ENCODE assay signal across 28 cellular contexts in genomic region chr12:86373813-86374212, GRCh38.
"Had no signal": no experiment of that assay in that cellular context is flagged by ENCODE, and none has a peak within 500 bp of the region (broad histone marks: within the 10 kb centered on the region; RNA-seq: fewer than 3 reads in every experiment).

No MANE protein-coding gene starts in this region.

- H3K4me1 ChIP-seq: esophagus muscularis mucosa, foreskin keratinocyte, gastrocnemius medialis, heart left ventricle had no signal

- H3K9me3 ChIP-seq: esophagus muscularis mucosa, gastrocnemius medialis, heart left ventricle had no signal

- DNase-seq: activated B cell treated with CpG ODN at 0.5 μM for 24 hours; activated CD4-positive, alpha-beta T cell treated with anti-CD3 and anti-CD28 coated beads for 48 hours; activated CD4-positive, alpha-beta T cell treated with anti-CD3 and anti-CD28 coated beads, Interleukin-2, amount 50 U/mL, for 1 hour; activated CD4-positive, alpha-beta T cell treated with anti-CD3 and anti-CD28 coated beads, Interleukin-2, amount 50 U/mL, for 48 hours; activated CD8-positive, alpha-beta memory T cell treated with anti-CD3 and anti-CD28 coated beads for 24 hours; activated CD8-positive, alpha-beta T cell treated with anti-CD3 and anti-CD28 coated beads for 36 hours; activated effector memory CD4-positive, alpha-beta T cell treated with Interleukin-2 at 50 U/mL for 16 hours; activated gamma-delta T cell treated with Interleukin-2 at 50 U/mL for 16 hours; activated naive CD4-positive, alpha-beta T cell treated with anti-CD3 and anti-CD28 coated beads, Interleukin-2, amount 50 U/mL, for 16 hours; activated naive CD4-positive, alpha-beta T cell treated with Interleukin-2 at 50 U/mL for 16 hours; activated T-cell treated with anti-CD3 and anti-CD28 coated beads, Interleukin-2, amount 50 U/mL, for 4 hours; amniotic stem cell; anterior cingulate cortex; brain microvascular endothelial cell; cortex of kidney; dermis blood vessel endothelial cell; effector CD4-positive, alpha-beta T cell; effector memory CD8-positive, alpha-beta T cell; erythroblast; foreskin keratinocyte; gastrocnemius medialis; glutamatergic neuron; heart left ventricle; T1000; WERI-Rb-1 had no signal

- H3K27ac ChIP-seq: brain microvascular endothelial cell, esophagus muscularis mucosa, foreskin keratinocyte, gastrocnemius medialis, heart left ventricle, WERI-Rb-1 had no signal

- H3K36me3 ChIP-seq: brain microvascular endothelial cell, esophagus muscularis mucosa, gastrocnemius medialis, heart left ventricle, WERI-Rb-1 had no signal

- ATAC-seq: activated CD4-positive, CD25-positive, alpha-beta regulatory T cell treated with anti-CD3 and anti-CD28 coated beads, Interleukin-2, amount 50 U/mL, for 24 hours; activated CD8-positive, alpha-beta T cell treated with anti-CD3 and anti-CD28 coated beads for 36 hours; activated T-cell treated with anti-CD3 and anti-CD28 coated beads, Interleukin-2, amount 50 U/mL, for 4 hours; activated T-helper 17 cell treated with anti-CD3 and anti-CD28 coated beads, Interleukin-2, amount 50 U/mL, for 72 hours; effector memory CD8-positive, alpha-beta T cell; foreskin keratinocyte; gastrocnemius medialis; heart left ventricle had no signal

- H3K4me3 ChIP-seq: esophagus muscularis mucosa, gastrocnemius medialis, heart left ventricle had no signal

- H3K27me3 ChIP-seq: brain microvascular endothelial cell, esophagus muscularis mucosa, foreskin keratinocyte, gastrocnemius medialis, heart left ventricle had no signal
